Comparison of ENCODE assay signal across 9 cellular contexts in genomic region chr9:131529597-131530545, GRCh38. TPM values are rescaled to one million over a fixed set of nuclear protein-coding genes. Genes with fewer than 3 reads are reported as not detected.
A peak's percentile ranks its signal among the peaks of the same experiment; 100 is the strongest.
DNase-seq lines count a peak whose midpoint lies in the region; ATAC-seq and TF ChIP-seq lines count a peak whose summit lies in the region.
"Had no signal": no experiment of that assay in that cellular context is flagged by ENCODE, and none has a peak within 500 bp of the region (broad histone marks: within the 10 kb centered on the region; RNA-seq: fewer than 3 reads in every experiment).

No MANE protein-coding gene starts in this region.

- CTCF ChIA-PET in activated CD4-positive, alpha-beta memory T cell treated with anti-CD3 and anti-CD28 coated beads, Interleukin-2, amount 10 ng/mL, durations not matched to agents 7 days and 5 days (lab: Charles Lee) = no interaction called here

- peaks cover 11% of the 10 kb centered on the region for H3K4me1 Mint-ChIP-seq in HFFc6 (ENCODE audit: low read depth)
- H3K4me1 Mint-ChIP-seq in activated CD4-positive, alpha-beta memory T cell treated with anti-CD3 and anti-CD28 coated beads, Interleukin-2, amount 10 ng/mL, durations not matched to agents 7 days and 5 days = peaks cover 30% of the 10 kb centered on the region
- H3K4me1 Mint-ChIP-seq in stimulated activated effector memory CD8-positive, alpha-beta T cell treated with anti-CD3 and anti-CD28 coated beads, Interleukin-12 subunit alpha, Interleukin-12 subunit beta, amount 100 ng/mL, for 72 hours = peaks cover 42% of the 10 kb centered on the region

- no peaks in the 10 kb centered on the region for H3K9me3 Mint-ChIP-seq in HFFc6
- no peaks in the 10 kb centered on the region for H3K9me3 Mint-ChIP-seq in activated CD4-positive, alpha-beta memory T cell treated with anti-CD3 and anti-CD28 coated beads, Interleukin-2, amount 10 ng/mL, durations not matched to agents 7 days and 5 days
- no peaks in the 10 kb centered on the region for H3K9me3 Mint-ChIP-seq in stimulated activated effector memory CD8-positive, alpha-beta T cell treated with anti-CD3 and anti-CD28 coated beads, Interleukin-12 subunit alpha, Interleukin-12 subunit beta, amount 100 ng/mL, for 72 hours

- ATAC-seq in stimulated activated effector memory CD8-positive, alpha-beta T cell treated with anti-CD3 and anti-CD28 coated beads, Interleukin-12 subunit alpha, Interleukin-12 subunit beta, amount 100 ng/mL, for 72 hours = no peak
- ATAC-seq in GM21723 (IDR thresholded peaks at IDR 0.05; ENCODE audit: unreplicated experiment) = no peak

- H3K4me1 ChIP-seq in iPS-18a (ENCODE audit: control insufficient read depth, low read depth, low read length) = peaks cover 4% of the 10 kb centered on the region

- peaks cover 40% of the 10 kb centered on the region for H3K36me3 ChIP-seq in iPS-18a (ENCODE audit: control insufficient read depth, low read depth, low read length)

- H3K27ac Mint-ChIP-seq in HFFc6 = peak overlapping the region; percentile 54
- H3K27ac Mint-ChIP-seq in activated CD4-positive, alpha-beta memory T cell treated with anti-CD3 and anti-CD28 coated beads, Interleukin-2, amount 10 ng/mL, durations not matched to agents 7 days and 5 days = peak overlapping the region; percentile 54
- H3K27ac Mint-ChIP-seq in stimulated activated effector memory CD8-positive, alpha-beta T cell treated with anti-CD3 and anti-CD28 coated beads, Interleukin-12 subunit alpha, Interleukin-12 subunit beta, amount 100 ng/mL, for 72 hours = peak overlapping the region; percentile 73

- no peaks in the 10 kb centered on the region for H3K27me3 ChIP-seq in iPS-18a (ENCODE audit: control insufficient read depth, insufficient read depth, low read length)

- TF ChIP-seq CTCF in HFFc6 (IDR thresholded peaks at IDR 0.05) = no peak

- no peaks in the 10 kb centered on the region for H3K9me3 ChIP-seq in iPS-18a (ENCODE audit: control insufficient read depth, low read depth, low read length)

- peak overlapping the region; percentile 93 for H3K4me3 Mint-ChIP-seq in HFFc6
- H3K4me3 Mint-ChIP-seq in activated CD4-positive, alpha-beta memory T cell treated with anti-CD3 and anti-CD28 coated beads, Interleukin-2, amount 10 ng/mL, durations not matched to agents 7 days and 5 days = peak overlapping the region; percentile 73
- peak overlapping the region; percentile 72 for H3K4me3 Mint-ChIP-seq in stimulated activated effector memory CD8-positive, alpha-beta T cell treated with anti-CD3 and anti-CD28 coated beads, Interleukin-12 subunit alpha, Interleukin-12 subunit beta, amount 100 ng/mL, for 72 hours

- peaks cover 2% of the 10 kb centered on the region for H3K27me3 Mint-ChIP-seq in HFFc6 (ENCODE audit: insufficient read depth)
- H3K27me3 Mint-ChIP-seq in activated CD4-positive, alpha-beta memory T cell treated with anti-CD3 and anti-CD28 coated beads, Interleukin-2, amount 10 ng/mL, durations not matched to agents 7 days and 5 days = no peaks in the 10 kb centered on the region

- POLR2A ChIA-PET in activated CD4-positive, alpha-beta memory T cell treated with anti-CD3 and anti-CD28 coated beads, Interleukin-2, amount 10 ng/mL, durations not matched to agents 7 days and 5 days (lab: Charles Lee) = interaction anchor here (1.1 kb wide), 1 partner anchor 10 kb away, joined by 4 read pairs; no protein-coding TSS in a partner anchor

- peaks cover 9% of the 10 kb centered on the region; the same call in 1 of the 2 replicates for H3K36me3 Mint-ChIP-seq in HFFc6 (ENCODE audit: low read depth)
- H3K36me3 Mint-ChIP-seq in activated CD4-positive, alpha-beta memory T cell treated with anti-CD3 and anti-CD28 coated beads, Interleukin-2, amount 10 ng/mL, durations not matched to agents 7 days and 5 days (ENCODE audit: low read depth) = peaks cover 27% of the 10 kb centered on the region
- H3K36me3 Mint-ChIP-seq in stimulated activated effector memory CD8-positive, alpha-beta T cell treated with anti-CD3 and anti-CD28 coated beads, Interleukin-12 subunit alpha, Interleukin-12 subunit beta, amount 100 ng/mL, for 72 hours = peaks cover 45% of the 10 kb centered on the region

- H3K4me3 ChIP-seq in iPS-18a (ENCODE audit: low read length) = peak overlapping the region; percentile 88

- peak overlapping the region; percentile 65 for H3K9ac ChIP-seq in iPS-18a (ENCODE audit: low read length)

- H3K27ac ChIP-seq in iPS-18a (ENCODE audit: low read length) = no peak overlapping the region

- DNase-seq in HFFc6 (no peak), GM19240 (ENCODE audit: insufficient read length, low spot score) (no peak), cerebellar cortex (ENCODE audit: low spot score) (no peak)
- no peak for DNase-seq in activated CD4-positive, alpha-beta memory T cell treated with anti-CD3 and anti-CD28 coated beads, Interleukin-2, amount 10 ng/mL, durations not matched to agents 7 days and 5 days
- no peak for DNase-seq in stimulated activated effector memory CD8-positive, alpha-beta T cell treated with anti-CD3 and anti-CD28 coated beads, Interleukin-12 subunit alpha, Interleukin-12 subunit beta, amount 100 ng/mL, for 72 hours (ENCODE audit: low spot score in 2 of 2)
- no peak for DNase-seq in stimulated activated CD4-positive, alpha-beta T cell treated with anti-CD3 and anti-CD28 coated beads, Interleukin-4, amount 100 ng/mL, for 1 hour
- DNase-seq: stimulated activated naive CD4-positive, alpha-beta T cell had no signal

RNA-seq across cellular contexts. Expression of gene UCK1, which starts 1.2 kb away (rescaled TPM):
- 10 to 100 TPM; 18.6 to 22.6 (median 20.8) TPM for total RNA-seq in HFFc6 (2021; fragmentation: NEBNext Ultra II Directional; extraction: Animal tissue kit (Norgen Biotek cat#: 25700))
- total RNA-seq in activated CD4-positive, alpha-beta memory T cell treated with anti-CD3 and anti-CD28 coated beads, Interleukin-2, amount 10 ng/mL, durations not matched to agents 7 days and 5 days = 10 to 100 TPM; 23.8 to 24.6 TPM

RNA-seq across cellular contexts. Expression of gene PRRT1B, which starts 15.5 kb away (rescaled TPM):
- not detected for total RNA-seq in HFFc6 (2021; fragmentation: NEBNext Ultra II Directional; extraction: Animal tissue kit (Norgen Biotek cat#: 25700))
- not detected for total RNA-seq in activated CD4-positive, alpha-beta memory T cell treated with anti-CD3 and anti-CD28 coated beads, Interleukin-2, amount 10 ng/mL, durations not matched to agents 7 days and 5 days

RNA-seq across cellular contexts. Expression of gene POMT1, which starts 27.2 kb away (rescaled TPM):
- 10 to 100 TPM; 39.0 to 45.7 (median 40.2) TPM for total RNA-seq in HFFc6 (2021; fragmentation: NEBNext Ultra II Directional; extraction: Animal tissue kit (Norgen Biotek cat#: 25700))
- 10 to 100 TPM; 52.5 to 53.8 TPM for total RNA-seq in activated CD4-positive, alpha-beta memory T cell treated with anti-CD3 and anti-CD28 coated beads, Interleukin-2, amount 10 ng/mL, durations not matched to agents 7 days and 5 days
